Comparison of ENCODE assay signal across 10 cellular contexts in genomic region chr13:40981949-40982348, GRCh38. TPM values are rescaled to one million over a fixed set of nuclear protein-coding genes. Genes with fewer than 3 reads are reported as not detected.
A peak's percentile ranks its signal among the peaks of the same experiment; 100 is the strongest.
DNase-seq lines count a peak whose midpoint lies in the region; ATAC-seq and TF ChIP-seq lines count a peak whose summit lies in the region.
"Had no signal": no experiment of that assay in that cellular context is flagged by ENCODE, and none has a peak within 500 bp of the region (broad histone marks: within the 10 kb centered on the region; RNA-seq: fewer than 3 reads in every experiment).

No MANE protein-coding gene starts in this region.

- H3K27ac ChIP-seq in lower lobe of right lung = peak overlapping the region; percentile 83
- H3K27ac ChIP-seq in thyroid gland = peak overlapping the region; percentile 86 to 87 (median 87)

- H3K27ac Mint-ChIP-seq in activated naive CD4-positive, alpha-beta T cell treated with anti-CD3 and anti-CD28 coated beads, Interleukin-2, amount 10 ng/mL, durations not matched to agents 7 days and 5 days = peak overlapping the region; percentile 99
- peak overlapping the region; percentile 97 for H3K27ac Mint-ChIP-seq in activated naive CD8-positive, alpha-beta T cell

- no peak for TF ChIP-seq CTCF in lower lobe of right lung (IDR thresholded peaks at IDR 0.05)
- TF ChIP-seq CTCF in thyroid gland (IDR thresholded peaks at IDR 0.05) = no peak

- no peaks in the 10 kb centered on the region for H3K27me3 ChIP-seq in lower lobe of right lung (ENCODE audit: low read depth)
- H3K27me3 ChIP-seq in thyroid gland = no peaks in the 10 kb centered on the region

- 19 to 26% methylated on average over 4 of the region's 4 CpGs for WGBS in thyroid gland, 2 donors

- no peaks in the 10 kb centered on the region for H3K27me3 Mint-ChIP-seq in activated naive CD4-positive, alpha-beta T cell treated with anti-CD3 and anti-CD28 coated beads, Interleukin-2, amount 10 ng/mL, durations not matched to agents 7 days and 5 days
- no peaks in the 10 kb centered on the region for H3K27me3 Mint-ChIP-seq in activated naive CD8-positive, alpha-beta T cell

- peaks cover 46% of the 10 kb centered on the region for H3K36me3 Mint-ChIP-seq in activated naive CD4-positive, alpha-beta T cell treated with anti-CD3 and anti-CD28 coated beads, Interleukin-2, amount 10 ng/mL, durations not matched to agents 7 days and 5 days
- H3K36me3 Mint-ChIP-seq in activated naive CD8-positive, alpha-beta T cell = peaks cover 3% of the 10 kb centered on the region

- peaks cover 64% of the 10 kb centered on the region for H3K4me1 Mint-ChIP-seq in activated naive CD4-positive, alpha-beta T cell treated with anti-CD3 and anti-CD28 coated beads, Interleukin-2, amount 10 ng/mL, durations not matched to agents 7 days and 5 days
- H3K4me1 Mint-ChIP-seq in activated naive CD8-positive, alpha-beta T cell (ENCODE audit: low read depth) = peaks cover 75% of the 10 kb centered on the region

- CTCF ChIA-PET in activated naive CD4-positive, alpha-beta T cell treated with anti-CD3 and anti-CD28 coated beads, Interleukin-2, amount 10 ng/mL, durations not matched to agents 7 days and 5 days (lab: Charles Lee) = interaction anchor here (0.8 to 1.3 kb wide), 2 partner anchors 26 to 33 kb away, joined by 3 read pairs; no protein-coding TSS in a partner anchor

- no peaks in the 10 kb centered on the region for H3K9me3 Mint-ChIP-seq in activated naive CD4-positive, alpha-beta T cell treated with anti-CD3 and anti-CD28 coated beads, Interleukin-2, amount 10 ng/mL, durations not matched to agents 7 days and 5 days
- H3K9me3 Mint-ChIP-seq in activated naive CD8-positive, alpha-beta T cell (ENCODE audit: low read depth) = no peaks in the 10 kb centered on the region

- peaks cover 86% of the 10 kb centered on the region for H3K4me1 ChIP-seq in lower lobe of right lung
- H3K4me1 ChIP-seq in thyroid gland = peaks cover 50 to 75% of the 10 kb centered on the region in 2 donors

- H3K36me3 ChIP-seq in lower lobe of right lung = no peaks in the 10 kb centered on the region
- H3K36me3 ChIP-seq in thyroid gland = no peaks in the 10 kb centered on the region

- H3K4me3 Mint-ChIP-seq in activated naive CD4-positive, alpha-beta T cell treated with anti-CD3 and anti-CD28 coated beads, Interleukin-2, amount 10 ng/mL, durations not matched to agents 7 days and 5 days = peak overlapping the region; percentile 90
- H3K4me3 Mint-ChIP-seq in activated naive CD8-positive, alpha-beta T cell = peak overlapping the region; percentile 97

- DNase-seq in activated naive CD4-positive, alpha-beta T cell treated with anti-CD3 and anti-CD28 coated beads, Interleukin-2, amount 10 ng/mL, durations not matched to agents 7 days and 5 days = no peak
- no peak for DNase-seq in activated naive CD4-positive, alpha-beta T cell treated with anti-CD3 and anti-CD28 coated beads, Interleukin-2, amount 50 U/mL, for 16 hours
- DNase-seq in lower lobe of right lung = no peak
- DNase-seq in thyroid gland = no peak
- no peak for DNase-seq in NCI-H774 (lab: John Stamatoyannopoulos, UW)
- DNase-seq: foreskin melanocyte, SHP77 treated with DMSO at 0.1 percent for 48 hours had no signal

- H3K9me3 ChIP-seq in lower lobe of right lung (no peaks in the 10 kb centered on the region), thyroid gland (no peaks in the 10 kb centered on the region)

- TF ChIP-seq POLR2A in thyroid gland (IDR thresholded peaks at IDR 0.05) = no peak

- ATAC-seq in lower lobe of right lung = no peak
- no peak for ATAC-seq in HG03342 (IDR thresholded peaks at IDR 0.05; ENCODE audit: unreplicated experiment)
- no peak for ATAC-seq in HG02884 (IDR thresholded peaks at IDR 0.05; ENCODE audit: unreplicated experiment)

- H3K4me3 ChIP-seq in lower lobe of right lung (peak overlapping the region; percentile 45), thyroid gland (replicated peaks in 1 of 3) (peak overlapping the region in 2 of 3 donors; percentile 8 to 19)

- intact Hi-C loops in lower lobe of right lung (cut with DNase I) (no loop called here), thyroid gland (cut with DNase I) (no loop called here)

RNA-seq across cellular contexts. Expression of gene ELF1, which starts 37.2 kb away (rescaled TPM):
- total RNA-seq in lower lobe of right lung (98.1 TPM), thyroid gland (100 to 1,000 TPM; 105 to 119 (median 110) TPM)
